ENCODE assay signal across 15 cellular contexts in the genomic region with DNA sequence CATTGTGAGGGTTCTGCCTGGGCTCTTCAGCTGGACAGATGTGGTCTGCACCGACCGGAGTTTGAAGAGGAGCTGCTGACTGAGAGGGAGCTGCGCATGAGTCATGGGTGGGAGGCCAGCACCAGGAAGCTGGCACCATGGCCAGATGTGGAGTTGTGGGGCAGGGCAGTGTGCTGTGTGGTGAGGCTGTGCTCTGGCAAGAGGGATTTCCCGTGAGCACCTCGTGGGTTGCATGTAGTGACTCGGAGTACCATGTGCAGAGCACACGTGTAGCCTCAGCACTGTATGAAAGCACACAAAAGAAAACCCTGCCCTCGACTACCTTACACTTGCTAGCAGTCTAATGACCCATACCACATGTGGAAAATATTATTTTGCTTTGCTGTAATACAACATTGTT.
DNase-seq lines count a peak whose midpoint lies in the region; ATAC-seq and TF ChIP-seq lines count a peak whose summit lies in the region.
"Had no signal": no experiment of that assay in that cellular context is flagged by ENCODE, and none has a peak within 500 bp of the region (broad histone marks: within the 10 kb centered on the region; RNA-seq: fewer than 3 reads in every experiment).

No MANE protein-coding gene starts in this region.

- ATAC-seq in HG03378 (IDR thresholded peaks at IDR 0.05; ENCODE audit: unreplicated experiment) (no peak), HG03108 (IDR thresholded peaks at IDR 0.05; ENCODE audit: unreplicated experiment) (no peak)

- H3K4me3 ChIP-seq in AG10803 (ENCODE audit: low read length), result no peak overlapping the region
- H3K4me3 ChIP-seq: thyroid gland had no signal

- peak; percentile 45 for DNase-seq in AG10803 (ENCODE audit: low read depth)
- peak; percentile 19 for DNase-seq in H4 (ENCODE audit: low spot score)
- peak; percentile 66 for DNase-seq in amniotic epithelial cell (ENCODE audit: low read depth)
- DNase-seq in kidney tubule cell (ENCODE audit: low spot score), result peak; percentile 6
- DNase-seq in iPS-NIHi7 (ENCODE audit: extremely low spot score), result no peak
- DNase-seq in cerebellar nuclear complex (lab: John Stamatoyannopoulos, UW), result no peak
- DNase-seq: AML-193; amniotic stem cell; NCI-H1105 treated with DMSO at 0.1 percent for 48 hours; NCI-H446; posterior cingulate gyrus; stimulated activated CD4-positive, alpha-beta T cell treated with anti-CD3 and anti-CD28 coated beads, Interleukin-15, amount 100 ng/mL, for 24 hours; thyroid gland had no signal

- no peak for TF ChIP-seq CTCF in AG10803 (conservative IDR thresholded peaks at IDR 0.05; ENCODE audit: low read length)

Comparison
In these comparisons a context has a peak if more than half of its experiments do, and no peak if none do; other contexts are left out.
1. DNase-seq: peak in AG10803 (single experiment), H4 (single experiment), amniotic epithelial cell (single experiment) and kidney tubule cell (single experiment); none in iPS-NIHi7 (single experiment) and cerebellar nuclear complex (0 of 2).